ENCODE assay signal across 1 cellular context in the genomic region with DNA sequence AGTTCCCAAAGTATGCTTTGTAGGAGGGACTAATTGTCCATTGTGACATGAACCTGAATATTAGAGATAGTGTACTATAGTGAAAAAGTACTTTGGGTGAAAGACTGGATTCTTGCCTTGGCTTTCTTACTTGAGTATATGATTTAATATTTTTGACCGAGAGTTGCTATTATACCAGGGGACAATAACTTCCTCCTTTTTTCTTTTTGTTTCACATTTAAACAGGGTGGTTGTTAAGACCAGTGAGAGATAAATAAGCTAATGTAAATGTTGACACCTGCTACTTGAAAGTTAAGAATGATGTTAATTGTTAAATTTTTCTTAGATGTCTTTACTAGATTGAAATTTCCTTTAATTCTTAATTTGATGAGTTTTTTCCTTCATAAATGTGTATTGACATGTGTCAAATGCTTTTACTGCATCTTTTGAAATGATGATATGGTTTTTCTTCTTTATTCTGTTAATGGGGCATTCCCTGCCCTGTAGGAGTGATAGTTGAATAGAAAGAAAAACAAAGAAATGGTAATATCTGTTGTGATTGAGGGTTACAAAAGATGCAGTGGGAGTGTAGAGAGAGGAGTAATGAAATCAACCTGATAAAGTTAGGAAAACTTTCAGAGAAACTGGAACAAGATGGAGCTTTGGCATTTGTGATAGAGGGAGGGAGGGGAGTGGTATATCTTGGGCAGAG.
TF ChIP-seq lines count a peak whose summit lies in the region.

No MANE protein-coding gene starts in this region.

TF ChIP-seq in GM23338, 12 proteins besides CTCF, POLR2A, EP300 and RAD21 (continued from another document):
- TF ChIP-seq, protein P1, sequence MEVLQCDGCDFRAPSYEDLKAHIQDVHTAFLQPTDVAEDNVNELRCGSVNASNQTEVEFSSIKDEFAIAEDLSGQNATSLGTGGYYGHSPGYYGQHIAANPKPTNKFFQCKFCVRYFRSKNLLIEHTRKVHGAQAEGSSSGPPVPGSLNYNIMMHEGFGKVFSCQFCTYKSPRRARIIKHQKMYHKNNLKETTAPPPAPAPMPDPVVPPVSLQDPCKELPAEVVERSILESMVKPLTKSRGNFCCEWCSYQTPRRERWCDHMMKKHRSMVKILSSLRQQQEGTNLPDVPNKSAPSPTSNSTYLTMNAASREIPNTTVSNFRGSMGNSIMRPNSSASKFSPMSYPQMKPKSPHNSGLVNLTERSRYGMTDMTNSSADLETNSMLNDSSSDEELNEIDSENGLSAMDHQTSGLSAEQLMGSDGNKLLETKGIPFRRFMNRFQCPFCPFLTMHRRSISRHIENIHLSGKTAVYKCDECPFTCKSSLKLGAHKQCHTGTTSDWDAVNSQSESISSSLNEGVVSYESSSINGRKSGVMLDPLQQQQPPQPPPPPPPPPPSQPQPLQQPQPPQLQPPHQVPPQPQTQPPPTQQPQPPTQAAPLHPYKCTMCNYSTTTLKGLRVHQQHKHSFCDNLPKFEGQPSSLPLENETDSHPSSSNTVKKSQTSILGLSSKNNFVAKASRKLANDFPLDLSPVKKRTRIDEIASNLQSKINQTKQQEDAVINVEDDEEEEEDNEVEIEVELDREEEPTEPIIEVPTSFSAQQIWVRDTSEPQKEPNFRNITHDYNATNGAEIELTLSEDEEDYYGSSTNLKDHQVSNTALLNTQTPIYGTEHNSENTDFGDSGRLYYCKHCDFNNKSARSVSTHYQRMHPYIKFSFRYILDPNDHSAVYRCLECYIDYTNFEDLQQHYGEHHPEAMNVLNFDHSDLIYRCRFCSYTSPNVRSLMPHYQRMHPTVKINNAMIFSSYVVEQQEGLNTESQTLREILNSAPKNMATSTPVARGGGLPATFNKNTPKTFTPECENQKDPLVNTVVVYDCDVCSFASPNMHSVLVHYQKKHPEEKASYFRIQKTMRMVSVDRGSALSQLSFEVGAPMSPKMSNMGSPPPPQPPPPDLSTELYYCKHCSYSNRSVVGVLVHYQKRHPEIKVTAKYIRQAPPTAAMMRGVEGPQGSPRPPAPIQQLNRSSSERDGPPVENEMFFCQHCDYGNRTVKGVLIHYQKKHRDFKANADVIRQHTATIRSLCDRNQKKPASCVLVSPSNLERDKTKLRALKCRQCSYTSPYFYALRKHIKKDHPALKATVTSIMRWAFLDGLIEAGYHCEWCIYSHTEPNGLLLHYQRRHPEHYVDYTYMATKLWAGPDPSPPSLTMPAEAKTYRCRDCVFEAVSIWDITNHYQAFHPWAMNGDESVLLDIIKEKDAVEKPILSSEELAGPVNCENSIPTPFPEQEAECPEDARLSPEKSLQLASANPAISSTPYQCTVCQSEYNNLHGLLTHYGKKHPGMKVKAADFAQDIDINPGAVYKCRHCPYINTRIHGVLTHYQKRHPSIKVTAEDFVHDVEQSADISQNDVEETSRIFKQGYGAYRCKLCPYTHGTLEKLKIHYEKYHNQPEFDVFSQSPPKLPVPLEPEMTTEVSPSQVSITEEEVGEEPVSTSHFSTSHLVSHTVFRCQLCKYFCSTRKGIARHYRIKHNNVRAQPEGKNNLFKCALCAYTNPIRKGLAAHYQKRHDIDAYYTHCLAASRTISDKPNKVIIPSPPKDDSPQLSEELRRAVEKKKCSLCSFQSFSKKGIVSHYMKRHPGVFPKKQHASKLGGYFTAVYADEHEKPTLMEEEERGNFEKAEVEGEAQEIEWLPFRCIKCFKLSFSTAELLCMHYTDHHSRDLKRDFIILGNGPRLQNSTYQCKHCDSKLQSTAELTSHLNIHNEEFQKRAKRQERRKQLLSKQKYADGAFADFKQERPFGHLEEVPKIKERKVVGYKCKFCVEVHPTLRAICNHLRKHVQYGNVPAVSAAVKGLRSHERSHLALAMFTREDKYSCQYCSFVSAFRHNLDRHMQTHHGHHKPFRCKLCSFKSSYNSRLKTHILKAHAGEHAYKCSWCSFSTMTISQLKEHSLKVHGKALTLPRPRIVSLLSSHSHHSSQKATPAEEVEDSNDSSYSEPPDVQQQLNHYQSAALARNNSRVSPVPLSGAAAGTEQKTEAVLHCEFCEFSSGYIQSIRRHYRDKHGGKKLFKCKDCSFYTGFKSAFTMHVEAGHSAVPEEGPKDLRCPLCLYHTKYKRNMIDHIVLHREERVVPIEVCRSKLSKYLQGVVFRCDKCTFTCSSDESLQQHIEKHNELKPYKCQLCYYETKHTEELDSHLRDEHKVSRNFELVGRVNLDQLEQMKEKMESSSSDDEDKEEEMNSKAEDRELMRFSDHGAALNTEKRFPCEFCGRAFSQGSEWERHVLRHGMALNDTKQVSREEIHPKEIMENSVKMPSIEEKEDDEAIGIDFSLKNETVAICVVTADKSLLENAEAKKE (CRISPR knock-in tag; IDR thresholded peaks at IDR 0.05), result no peak
